1 cellular context compared by ENCODE assay signal in the genomic region with DNA sequence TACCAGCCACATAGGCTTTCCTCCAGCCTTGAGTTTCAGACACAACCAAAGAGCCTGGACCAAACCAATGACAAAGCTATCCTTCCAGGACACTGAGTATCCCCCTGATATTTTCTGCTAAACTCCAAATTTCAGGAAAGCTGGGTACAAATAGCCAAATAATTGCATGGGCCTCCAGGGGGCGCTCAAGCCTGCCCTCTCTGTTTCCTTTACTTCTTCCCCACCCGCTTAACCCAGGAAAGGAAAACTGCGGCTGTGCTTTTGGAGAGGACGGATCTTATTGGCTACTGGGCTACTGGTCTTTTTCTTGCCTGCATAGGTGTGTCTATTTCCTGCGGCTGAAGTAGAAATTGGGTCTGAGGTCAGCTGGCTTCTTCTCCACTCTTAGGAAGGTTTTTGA.
TF ChIP-seq lines count a peak whose summit lies in the region.

No MANE protein-coding gene starts in this region.

TF ChIP-seq in IMR-90, 13 proteins besides CTCF, POLR2A, EP300 and RAD21 (continued from another document):
- TF ChIP-seq, protein P1, sequence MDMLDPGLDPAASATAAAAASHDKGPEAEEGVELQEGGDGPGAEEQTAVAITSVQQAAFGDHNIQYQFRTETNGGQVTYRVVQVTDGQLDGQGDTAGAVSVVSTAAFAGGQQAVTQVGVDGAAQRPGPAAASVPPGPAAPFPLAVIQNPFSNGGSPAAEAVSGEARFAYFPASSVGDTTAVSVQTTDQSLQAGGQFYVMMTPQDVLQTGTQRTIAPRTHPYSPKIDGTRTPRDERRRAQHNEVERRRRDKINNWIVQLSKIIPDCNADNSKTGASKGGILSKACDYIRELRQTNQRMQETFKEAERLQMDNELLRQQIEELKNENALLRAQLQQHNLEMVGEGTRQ (IDR thresholded peaks at IDR 0.05; ENCODE audit: low read depth, low read length) = no peak
- TF ChIP-seq MAFK (IDR thresholded peaks at IDR 0.05; ENCODE audit: low read depth, low read length) = no peak
TF ChIP-seq in IMR-90: peak in this region for 1.
